8 cellular contexts compared by ENCODE assay signal in genomic region chr5:172283020-172283861, GRCh38. TPM values are rescaled to one million over a fixed set of nuclear protein-coding genes. Genes with fewer than 3 reads are reported as not detected.
DNase-seq lines count a peak whose midpoint lies in the region; ATAC-seq and TF ChIP-seq lines count a peak whose summit lies in the region.

TSS of gene UBTD2 (minus strand) at chr5:172283764. CDS start at chr5:172283665, 99 bp downstream.

- H3K27me3 Mint-ChIP-seq in T-helper 17 cell: no peaks in the 10 kb centered on the region

- H3K9me3 ChIP-seq in MG63 (no peaks in the 10 kb centered on the region), T-helper 17 cell (ENCODE audit: control insufficient read depth, low read length, poor library complexity, severe bottlenecking) (no peaks in the 10 kb centered on the region)

- H3K4me3 ChIP-seq in MG63: peak within 1 kb of the TSS; percentile 79
- H3K4me3 ChIP-seq in retinal pigment epithelial cell (ENCODE audit: low read length): peak within 1 kb of the TSS; percentile 73

- peak; percentile 85 for ATAC-seq in T-helper 17 cell

- TF ChIP-seq CTCF in GM12872 (IDR thresholded peaks at IDR 0.05; ENCODE audit: insufficient read depth, low read depth, low read length): peak; percentile 59; the same call in 2 of the 3 replicates
- peak; percentile 48 for TF ChIP-seq CTCF in retinal pigment epithelial cell (conservative IDR thresholded peaks at IDR 0.05; ENCODE audit: low read depth, low read length)

- H3K36me3 Mint-ChIP-seq in T-helper 17 cell (ENCODE audit: low read depth): no peaks in the 10 kb centered on the region

- peak; percentile 85 for DNase-seq in HCEC 1CT
- peak; percentile 92 for DNase-seq in MG63
- DNase-seq in T-helper 17 cell: peak; percentile 53 to 70 (median 64)
- peak; percentile 95 for DNase-seq in astrocyte of the hippocampus (ENCODE audit: low read depth, low spot score)
- DNase-seq in hippocampal formation (lab: John Stamatoyannopoulos, UW): peak; percentile 30 to 72
- DNase-seq in retinal pigment epithelial cell (ENCODE audit: low read depth): no peak
- DNase-seq in OCI-M2 (lab: John Stamatoyannopoulos, UW; ENCODE audit: unreplicated experiment): no peak

- H3K36me3 ChIP-seq in MG63: no peaks in the 10 kb centered on the region; the same call in 1 of the 2 replicates

- no peaks in the 10 kb centered on the region for H3K27me3 ChIP-seq in MG63

- peak within 1 kb of the TSS; percentile 72 for H3K27ac Mint-ChIP-seq in T-helper 17 cell

- H3K4me1 Mint-ChIP-seq in T-helper 17 cell: peaks cover 16% of the 10 kb centered on the region

- peak within 1 kb of the TSS; percentile 93 for H3K4me3 Mint-ChIP-seq in T-helper 17 cell

RNA-seq across cellular contexts. Expression of gene UBTD2, which starts in this region (rescaled TPM):
- 28.8 and 43.0 TPM in 2 replicates for total RNA-seq in MG63 (2014; rRNA removed; shearing (Covaris generic); ENCODE audit: low replicate concordance)
- total RNA-seq in T-helper 17 cell: 1 to 10 TPM; 3.5 to 3.9 TPM

Comparison
In these comparisons a context has a peak if more than half of its experiments do, and no peak if none do; other contexts are left out.
1. DNase-seq: peak in HCEC 1CT (single experiment), MG63 (single experiment), T-helper 17 cell (3 of 3), astrocyte of the hippocampus (single experiment) and hippocampal formation (2 of 2); none in retinal pigment epithelial cell (single experiment) and OCI-M2 (single experiment).